In genomic region chr2:17355608-17356329, GRCh38 we compare ENCODE assay signal across 10 cellular contexts.
DNase-seq lines count a peak whose midpoint lies in the region; ATAC-seq, FAIRE-seq and TF ChIP-seq lines count a peak whose summit lies in the region.
"Had no signal": no experiment of that assay in that cellular context is flagged by ENCODE, and none has a peak within 500 bp of the region (broad histone marks: within the 10 kb centered on the region; RNA-seq: fewer than 3 reads in every experiment).

No MANE protein-coding gene starts in this region.

- no peaks in the 10 kb centered on the region for H3K9me3 Mint-ChIP-seq in astrocyte (ENCODE audit: unreplicated experiment)

- peak; percentile 89 for ATAC-seq in GM21360 (IDR thresholded peaks at IDR 0.05; ENCODE audit: unreplicated experiment)
- peak; percentile 94 for ATAC-seq in HG03060 (IDR thresholded peaks at IDR 0.05; ENCODE audit: low read depth, unreplicated experiment)
- ATAC-seq in sciatic nerve, result no peak

- intact Hi-C loops in sciatic nerve (cut with DNase I), result no loop called here

- FAIRE-seq in astrocyte (lab: Jason Lieb, UNC), result no peak

- DNase-seq in GM13976 (ENCODE audit: low spot score) (peak; percentile 17), astrocyte (ENCODE audit: low read depth) (peak; percentile 54), sciatic nerve (ENCODE audit: low spot score) (no peak), GF-D8 (lab: John Stamatoyannopoulos, UW) (no peak), ureter (ENCODE audit: low spot score) (no peak), NCI-H1436 treated with DMSO at 0.1 percent for 48 hours (lab: John Stamatoyannopoulos, UW) (no peak)
- DNase-seq: activated T-cell treated with anti-CD3 and anti-CD28 coated beads, Interleukin-2, amount 50 U/mL, for 48 hours had no signal

- H3K36me3 Mint-ChIP-seq in astrocyte (ENCODE audit: low read depth, unreplicated experiment), result no peaks in the 10 kb centered on the region
- H3K36me3 Mint-ChIP-seq: neural progenitor cell had no signal

- no peaks in the 10 kb centered on the region for H4K20me1 ChIP-seq in astrocyte (ENCODE audit: insufficient read depth, low read length)

- no peaks in the 10 kb centered on the region for H3K4me1 Mint-ChIP-seq in astrocyte (ENCODE audit: low read depth, unreplicated experiment)
- H3K4me1 Mint-ChIP-seq: neural progenitor cell had no signal

- H3K4me1 ChIP-seq in astrocyte (ENCODE audit: insufficient read depth, low read length), result no peaks in the 10 kb centered on the region

- peak overlapping the region; percentile 26 for H3K4me2 ChIP-seq in astrocyte (ENCODE audit: low read length)
- H3K4me2 ChIP-seq: neural progenitor cell had no signal

- H3K9me3 ChIP-seq in astrocyte (ENCODE audit: insufficient read depth, low read depth, low read length), result no peaks in the 10 kb centered on the region

- H3K4me3 Mint-ChIP-seq in astrocyte (ENCODE audit: unreplicated experiment), result no peak overlapping the region
- H3K4me3 Mint-ChIP-seq: neural progenitor cell had no signal

- H3K27ac ChIP-seq in astrocyte (ENCODE audit: low read depth, low read length), result peak overlapping the region; percentile 29
- H3K27ac ChIP-seq: neural progenitor cell had no signal

- no peak overlapping the region for H3K4me3 ChIP-seq in astrocyte (ENCODE audit: insufficient read depth, low read depth, low read length)
- H3K4me3 ChIP-seq: neural progenitor cell had no signal

- no peaks in the 10 kb centered on the region for H3K27me3 ChIP-seq in astrocyte (ENCODE audit: insufficient read depth, low read length)
- H3K27me3 ChIP-seq: neural progenitor cell had no signal

- no peak overlapping the region for H3K27ac Mint-ChIP-seq in astrocyte (ENCODE audit: unreplicated experiment)
- H3K27ac Mint-ChIP-seq: neural progenitor cell had no signal

- no peaks in the 10 kb centered on the region for H3K36me3 ChIP-seq in astrocyte (ENCODE audit: insufficient read depth, low read length)
- H3K36me3 ChIP-seq: neural progenitor cell had no signal

- in situ Hi-C loops in GM13976 (cut with MboI; ENCODE audit: low sequenced_read_pairs, unreplicated experiment), result no loop called here

- no peaks in the 10 kb centered on the region for H3K79me2 ChIP-seq in astrocyte (ENCODE audit: insufficient read depth, low read length)

- H2AFZ ChIP-seq in astrocyte (ENCODE audit: low read depth, low read length), result peak overlapping the region; percentile 5
- H2AFZ ChIP-seq: neural progenitor cell had no signal

- TF ChIP-seq CTCF in GM13976 (IDR thresholded peaks at IDR 0.05; ENCODE audit: borderline replicate concordance, control extremely low read depth, extremely low read depth, insufficient read depth, missing control alignments), result no peak
- TF ChIP-seq CTCF in astrocyte (IDR thresholded peaks at IDR 0.05; ENCODE audit: insufficient read depth, low read depth, low read length), result no peak

- no peaks in the 10 kb centered on the region for H3K27me3 Mint-ChIP-seq in astrocyte (ENCODE audit: low read depth, unreplicated experiment)

- H3K9ac ChIP-seq in astrocyte (ENCODE audit: low read length), result no peak overlapping the region
- H3K9ac ChIP-seq: neural progenitor cell had no signal

Comparison
In these comparisons a context has a peak if more than half of its experiments do, and no peak if none do; other contexts are left out.
1. DNase-seq: peak in GM13976 (single experiment) and astrocyte (single experiment); none in sciatic nerve (single experiment), GF-D8 (single experiment), ureter (single experiment) and NCI-H1436 treated with DMSO at 0.1 percent for 48 hours (single experiment).